ENCODE assay signal across 8 cellular contexts in genomic region chr4:153522800-153523089, GRCh38. TPM values are rescaled to one million over a fixed set of nuclear protein-coding genes. Genes with fewer than 3 reads are reported as not detected.
DNase-seq lines count a peak whose midpoint lies in the region; ATAC-seq lines count a peak whose summit lies in the region.

No MANE protein-coding gene starts in this region.

- no peaks in the 10 kb centered on the region for H3K27me3 ChIP-seq in thymus (ENCODE audit: control insufficient read depth, insufficient read depth)

- peaks cover 9% of the 10 kb centered on the region for H3K36me3 Mint-ChIP-seq in activated naive CD8-positive, alpha-beta T cell

- H3K27me3 Mint-ChIP-seq in activated naive CD8-positive, alpha-beta T cell, result no peaks in the 10 kb centered on the region

- H3K4me1 Mint-ChIP-seq in activated naive CD8-positive, alpha-beta T cell (ENCODE audit: low read depth), result peaks cover 94% of the 10 kb centered on the region

- no peaks in the 10 kb centered on the region for H3K9me3 Mint-ChIP-seq in activated naive CD8-positive, alpha-beta T cell (ENCODE audit: low read depth)

- H3K4me1 ChIP-seq in thymus (ENCODE audit: control insufficient read depth, insufficient read depth, low read length), result peaks cover 51% of the 10 kb centered on the region

- peak overlapping the region; percentile 35 for H3K4me3 ChIP-seq in thymus (ENCODE audit: low read length)

- H3K27ac Mint-ChIP-seq in activated naive CD8-positive, alpha-beta T cell, result peak overlapping the region; percentile 95

- WGBS in thymus, result 50% methylated on average over 1 of the region's 1 CpG

- peak; percentile 46 for ATAC-seq in HG03460 (IDR thresholded peaks at IDR 0.05; ENCODE audit: unreplicated experiment)

- peak; percentile 75 for DNase-seq in activated CD8-positive, alpha-beta memory T cell treated with anti-CD3 and anti-CD28 coated beads for 24 hours
- DNase-seq in activated CD8-positive, alpha-beta memory T cell treated with anti-CD3 and anti-CD28 coated beads, Interleukin-2, amount 50 U/mL, for 4 hours, result no peak
- DNase-seq in cerebellar nuclear complex (lab: John Stamatoyannopoulos, UW), result no peak
- DNase-seq in DMS 273 (lab: John Stamatoyannopoulos, UW; ENCODE audit: unreplicated experiment), result no peak
- DNase-seq in RKO (ENCODE audit: low spot score), result no peak

- H3K27ac ChIP-seq in thymus (ENCODE audit: low read depth), result peak overlapping the region; percentile 88

- H3K36me3 ChIP-seq in thymus (ENCODE audit: control insufficient read depth, insufficient read depth), result no peaks in the 10 kb centered on the region

- H3K9me3 ChIP-seq in thymus (ENCODE audit: control insufficient read depth), result no peaks in the 10 kb centered on the region

- H3K4me3 Mint-ChIP-seq in activated naive CD8-positive, alpha-beta T cell, result peak overlapping the region; percentile 75

RNA-seq across cellular contexts. Expression of gene TMEM131L, which starts 56.6 kb away (rescaled TPM):
- polyA plus RNA-seq in thymus, result 32.8 TPM
